ENCODE assay signal across 22 cellular contexts in the genomic region with DNA sequence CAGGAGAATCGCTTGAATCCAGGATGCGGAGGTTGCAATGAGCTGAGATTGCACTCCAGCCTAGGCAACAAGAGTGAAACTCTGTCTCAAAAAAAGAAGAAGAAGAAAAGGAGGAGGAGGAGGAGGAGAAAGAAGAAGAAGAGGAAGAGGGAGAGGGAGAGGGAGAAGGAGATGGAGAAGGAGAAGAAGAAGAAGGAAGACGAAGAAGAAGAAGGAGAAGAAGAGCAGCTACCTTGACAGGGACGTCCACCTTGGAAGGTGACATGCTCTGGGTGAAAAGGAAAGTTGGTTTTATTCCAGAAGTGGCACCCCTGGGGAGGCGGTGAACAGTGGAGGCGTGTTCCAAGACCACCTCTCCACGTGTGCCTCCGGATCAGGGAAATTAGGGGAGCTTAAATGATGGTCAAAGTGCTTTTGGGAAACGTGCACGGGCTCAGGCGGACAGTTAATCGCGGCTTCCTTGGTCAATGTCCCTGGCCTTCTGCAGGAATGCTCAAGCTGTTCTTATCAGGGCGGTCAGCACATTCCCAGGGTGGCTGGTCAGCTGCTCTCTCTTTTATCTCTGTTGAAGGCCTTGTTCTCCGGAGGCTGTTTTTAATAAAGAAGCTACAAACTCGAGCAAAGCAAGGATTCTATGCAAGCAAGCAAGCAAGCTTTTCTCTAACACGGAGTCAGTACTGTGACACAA.
DNase-seq lines count a peak whose midpoint lies in the region; ATAC-seq, FAIRE-seq and TF ChIP-seq lines count a peak whose summit lies in the region.
"Had no signal": no experiment of that assay in that cellular context is flagged by ENCODE, and none has a peak within 500 bp of the region (broad histone marks: within the 10 kb centered on the region; RNA-seq: fewer than 3 reads in every experiment).

No MANE protein-coding gene starts in this region.

- no peak overlapping the region for H4K8ac ChIP-seq in trophoblast cell (ENCODE audit: low read depth, low read length)

- H3K79me1 ChIP-seq in trophoblast cell (ENCODE audit: low read length): no peaks in the 10 kb centered on the region

- peak in 1 of 2 donors; percentile 76 for TF ChIP-seq POLR2A in adrenal gland (IDR thresholded peaks at IDR 0.05)
- TF ChIP-seq POLR2A in HepG2 (IDR thresholded peaks at IDR 0.05; ENCODE audit: insufficient read depth in 1 of 2, low read depth in 2 of 2, low read length in 2 of 2): no peak

- ATAC-seq in HepG2 (peak; percentile 41), aorta (ENCODE audit: low FRiP score) (no peak), lower lobe of right lung (no peak)
- ATAC-seq: CD8-positive, alpha-beta T cell had no signal

- H2BK12ac ChIP-seq in trophoblast cell (ENCODE audit: low read length): no peak overlapping the region

- H3K79me2 ChIP-seq in HepG2 (ENCODE audit: insufficient read depth, low read length) (peaks cover 5% of the 10 kb centered on the region), trophoblast cell (ENCODE audit: control insufficient read depth, insufficient read depth, low read length, poor library complexity) (no peaks in the 10 kb centered on the region)

- no peak for TF ChIP-seq CTCF in adrenal gland (IDR thresholded peaks at IDR 0.05)
- no peak for TF ChIP-seq CTCF in HepG2 (CRISPR knock-in tag; IDR thresholded peaks at IDR 0.05)
- no peak for TF ChIP-seq CTCF in lower lobe of right lung (IDR thresholded peaks at IDR 0.05)

- in situ Hi-C loops in HepG2 (cut with HindIII; ENCODE audit: extremely low pct_ligation_motif_present, low pct_unique_long_range_greater_than_20kb): no loop called here

- H3K4me2 ChIP-seq in HepG2 (ENCODE audit: low read depth, low read length) (peak overlapping the region; percentile 40; the same call in 1 of the 2 replicates), trophoblast cell (ENCODE audit: low read length) (no peak overlapping the region)
- H3K4me2 ChIP-seq: BLaER1 treated with 17β-estradiol and CSF1 and Interleukin-3, amounts not matched to agents 10 nM and 100 nM had no signal

- H3K4me1 ChIP-seq in adrenal gland (replicated peaks in 1 of 2) (peaks cover 10 to 29% of the 10 kb centered on the region in 2 donors), HepG2 (ENCODE audit: insufficient read depth, low read length) (peaks cover 47% of the 10 kb centered on the region), trophoblast cell (ENCODE audit: control insufficient read depth in 1 of 2, insufficient read depth in 2 of 2, low read length in 2 of 2) (no peaks in the 10 kb centered on the region), aorta (ENCODE audit: control insufficient read depth in 1 of 2, insufficient read depth in 2 of 2, low read length in 2 of 2) (no peaks in the 10 kb centered on the region), lower lobe of right lung (no peaks in the 10 kb centered on the region)
- H3K4me1 ChIP-seq: BLaER1 treated with 17β-estradiol and CSF1 and Interleukin-3, amounts not matched to agents 10 nM and 100 nM; Caco-2 had no signal

- intact Hi-C loops in adrenal gland (cut with DNase I) (no loop called here), HepG2 (cut with micrococcal nuclease; ENCODE audit: unreplicated experiment) (loop anchor here (10.0 kb wide), 1 partner anchor 55 kb away; no protein-coding TSS in a partner anchor), aorta (cut with DNase I) (no loop called here), lower lobe of right lung (cut with DNase I) (no loop called here)

- H2BK120ac ChIP-seq in trophoblast cell (ENCODE audit: insufficient read depth, low read length, poor library complexity): no peak overlapping the region

- H3K14ac ChIP-seq in trophoblast cell (ENCODE audit: low read length): no peak overlapping the region

- H2AK5ac ChIP-seq in trophoblast cell (ENCODE audit: low read length): no peak overlapping the region

- no TSS peak for BruUV-seq in HepG2 (replicated peaks; lab: Mats Ljungman, UMichigan)

- WGBS in adrenal gland, 4 donors: 37 to 56% (median 46%) methylated on average over 17 of the region's 17 CpGs
- 73% methylated on average over 17 of the region's 17 CpGs for WGBS in HepG2 (ENCODE audit: low lambda C conversion rate)
- WGBS in trophoblast cell (ENCODE audit: extremely low coverage, insufficient coverage, insufficient read length): no CpG with 5 or more reads among the region's 17 CpGs
- WGBS in aorta, 2 donors: 76 to 81% methylated on average over 17 of the region's 17 CpGs

- no peaks in the 10 kb centered on the region for H3K27me3 ChIP-seq in adrenal gland
- no peaks in the 10 kb centered on the region for H3K27me3 ChIP-seq in HepG2 (ENCODE audit: control insufficient read depth in 1 of 2, insufficient read depth in 2 of 2, low read length in 2 of 2)
- no peaks in the 10 kb centered on the region for H3K27me3 ChIP-seq in trophoblast cell (ENCODE audit: insufficient read depth, low read length)
- H3K27me3 ChIP-seq in aorta (ENCODE audit: control insufficient read depth in 1 of 2, insufficient read depth in 2 of 2, low read length in 1 of 2): no peaks in the 10 kb centered on the region
- H3K27me3 ChIP-seq in lower lobe of right lung (ENCODE audit: low read depth): no peaks in the 10 kb centered on the region
- H3K27me3 ChIP-seq: BLaER1 treated with 17β-estradiol and CSF1 and Interleukin-3, amounts not matched to agents 10 nM and 100 nM had no signal

- H3K27ac ChIP-seq in adrenal gland: peak overlapping the region; percentile 43 to 88 (median 69)
- peak overlapping the region; percentile 70 for H3K27ac ChIP-seq in HepG2 (ENCODE audit: extremely low read length, insufficient read depth, low read length)
- H3K27ac ChIP-seq in trophoblast cell (ENCODE audit: low read depth, low read length): no peak overlapping the region
- H3K27ac ChIP-seq in aorta (ENCODE audit: low read depth in 1 of 2, low read length in 2 of 2): no peak overlapping the region
- H3K27ac ChIP-seq in lower lobe of right lung: no peak overlapping the region
- H3K27ac ChIP-seq: BLaER1 treated with 17β-estradiol and CSF1 and Interleukin-3, amounts not matched to agents 10 nM and 100 nM; C4-2B had no signal

- no peaks in the 10 kb centered on the region for H4K20me1 ChIP-seq in HepG2 (ENCODE audit: insufficient read depth, low read length)
- H4K20me1 ChIP-seq: BLaER1 treated with 17β-estradiol and CSF1 and Interleukin-3, amounts not matched to agents 10 nM and 100 nM had no signal

- H4K91ac ChIP-seq in trophoblast cell (ENCODE audit: low read depth, low read length): no peak overlapping the region

- no peak overlapping the region for H3K4ac ChIP-seq in trophoblast cell (ENCODE audit: low read depth, low read length)

- peak overlapping the region; percentile 19; the same call in 1 of the 2 replicates for H3K9ac ChIP-seq in HepG2 (ENCODE audit: insufficient read depth, low read depth, low read length)
- H3K9ac ChIP-seq in trophoblast cell (ENCODE audit: low read length): no peak overlapping the region
- H3K9ac ChIP-seq: BLaER1 treated with 17β-estradiol and CSF1 and Interleukin-3, amounts not matched to agents 10 nM and 100 nM had no signal

- TF ChIP-seq RAD21 in HepG2 (CRISPR knock-in tag; IDR thresholded peaks at IDR 0.05): no peak

- H3K36me3 ChIP-seq in adrenal gland (replicated peaks in 1 of 2) (no peaks in the 10 kb centered on the region), HepG2 (replicated peaks in 1 of 2; ENCODE audit: control insufficient read depth in 1 of 2, insufficient read depth in 2 of 2, low read length in 2 of 2) (no peaks in the 10 kb centered on the region), trophoblast cell (ENCODE audit: control insufficient read depth in 1 of 2, insufficient read depth in 2 of 2, low read length in 2 of 2) (no peaks in the 10 kb centered on the region), aorta (ENCODE audit: control insufficient read depth in 1 of 2, insufficient read depth in 2 of 2, low read length in 1 of 2) (no peaks in the 10 kb centered on the region), lower lobe of right lung (no peaks in the 10 kb centered on the region)
- H3K36me3 ChIP-seq: BLaER1 treated with 17β-estradiol and CSF1 and Interleukin-3, amounts not matched to agents 10 nM and 100 nM had no signal

- no peaks in the 10 kb centered on the region for H3K9me3 ChIP-seq in adrenal gland (replicated peaks in 1 of 3)
- H3K9me3 ChIP-seq in HepG2 (ENCODE audit: low read length): peaks cover 9% of the 10 kb centered on the region; the same call in 1 of the 2 replicates
- H3K9me3 ChIP-seq in trophoblast cell (ENCODE audit: insufficient read depth, low read depth, low read length): peaks cover 20% of the 10 kb centered on the region
- H3K9me3 ChIP-seq in aorta (ENCODE audit: control insufficient read depth, low read length): peaks cover 13% of the 10 kb centered on the region
- H3K9me3 ChIP-seq in lower lobe of right lung: peaks cover 8% of the 10 kb centered on the region

- DNase-seq in adrenal gland: peak; percentile 55 to 88 (median 84)
- DNase-seq in HepG2 (ENCODE audit: low spot score): no peak
- DNase-seq in trophoblast cell: peak; percentile 77 to 82
- DNase-seq in epidermal melanocyte (ENCODE audit: insufficient read length, low spot score): no peak
- no peak for DNase-seq in NCI-H1436 (lab: John Stamatoyannopoulos, UW)
- DNase-seq in aorta: no peak
- DNase-seq in lower lobe of right lung: no peak
- DNase-seq: 8988T; AML-193; Caco-2; Calu3; CD4-positive, alpha-beta T cell; CD8-positive, alpha-beta T cell; DMS79 treated with DMSO at 0.1 percent for 48 hours; GF-D8 had no signal

- POLR2A ChIA-PET in HepG2 (lab: Yijun Ruan, JAX): interaction anchor here (0.9 to 3.4 kb wide), 6 partner anchors 8 to 56 kb away, joined by 3 to 16 read pairs (median 5); no protein-coding TSS in a partner anchor

- no peak overlapping the region for H3K23ac ChIP-seq in trophoblast cell (ENCODE audit: low read length)

- no peak overlapping the region for H2BK5ac ChIP-seq in trophoblast cell (ENCODE audit: low read depth, low read length, poor library complexity)

- no peak overlapping the region for H4K12ac ChIP-seq in trophoblast cell (ENCODE audit: low read depth, low read length)

- FAIRE-seq in HepG2 (lab: Jason Lieb, UNC): no peak
- FAIRE-seq: A204.1, D721Med, G401.6, GM12891, GM19239 had no signal

- H2AFZ ChIP-seq in HepG2 (ENCODE audit: low read length): no peak overlapping the region
- H2AFZ ChIP-seq in trophoblast cell (ENCODE audit: insufficient read depth, low read length, poor library complexity): no peak overlapping the region

- no peak overlapping the region for H3K18ac ChIP-seq in trophoblast cell (ENCODE audit: low read length)

- TF ChIP-seq EP300 in HepG2 (IDR thresholded peaks at IDR 0.05; ENCODE audit: low read depth in 2 of 2, low read length in 2 of 2) (no peak), HepG2 (CRISPR knock-in tag; IDR thresholded peaks at IDR 0.05; ENCODE audit: borderline replicate concordance) (no peak)

- H3K4me3 ChIP-seq in adrenal gland (no peak overlapping the region), HepG2 (replicated peaks in 1 of 3; ENCODE audit: insufficient read depth in 1 of 3, low read depth in 2 of 3, low read length in 3 of 3) (no peak overlapping the region), trophoblast cell (ENCODE audit: low read depth, low read length) (no peak overlapping the region), aorta (ENCODE audit: low read length in 2 of 2) (no peak overlapping the region), lower lobe of right lung (no peak overlapping the region)
- H3K4me3 ChIP-seq: BLaER1 treated with 17β-estradiol and CSF1 and Interleukin-3, amounts not matched to agents 10 nM and 100 nM had no signal

- CTCF ChIA-PET in HepG2 (lab: Yijun Ruan, JAX; ENCODE audit: low intra/inter-chr PET ratio, low total read pairs): no interaction called here

Comparison
In these comparisons a context has a peak if more than half of its experiments do, and no peak if none do; other contexts are left out.
1. DNase-seq: peak in adrenal gland (7 of 7) and trophoblast cell (2 of 2); none in HepG2 (single experiment), epidermal melanocyte (single experiment), NCI-H1436 (single experiment), aorta (0 of 2) and lower lobe of right lung (single experiment).
2. H3K27ac ChIP-seq: peak in adrenal gland (5 of 5) and HepG2 (single experiment); none in trophoblast cell (single experiment), aorta (0 of 2) and lower lobe of right lung (single experiment).